In the genomic region with DNA sequence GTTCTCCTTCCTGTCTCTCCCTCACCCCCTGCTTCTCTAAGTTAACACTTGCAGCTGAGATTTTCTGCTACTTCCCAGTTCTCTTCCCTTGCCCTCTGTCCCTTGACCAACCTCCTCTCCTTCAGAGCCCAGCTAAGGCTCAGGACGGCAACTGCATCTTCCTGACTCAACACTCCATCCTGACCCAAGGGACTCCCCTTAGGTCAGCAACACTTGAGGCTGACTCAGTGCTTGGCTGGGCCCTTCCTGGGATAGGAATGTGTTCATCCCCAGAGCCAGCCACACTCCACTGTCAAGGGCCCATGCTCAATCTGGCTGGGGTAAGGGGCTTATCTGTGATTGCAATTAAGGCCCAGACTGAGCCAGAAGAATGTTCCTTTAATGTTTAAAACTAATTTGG, we compare ENCODE assay signal across 8 cellular contexts. TPM values are rescaled to one million over a fixed set of nuclear protein-coding genes. Genes with fewer than 3 reads are reported as not detected.
DNase-seq lines count a peak whose midpoint lies in the region; ATAC-seq and TF ChIP-seq lines count a peak whose summit lies in the region.

No MANE protein-coding gene starts in this region.

- H2AFZ ChIP-seq in OCI-LY7 (ENCODE audit: low read length) (no peak overlapping the region), GM23338 (no peak overlapping the region)

- DNase-seq in CD8-positive, alpha-beta T cell, result no peak
- DNase-seq in RWPE2 (ENCODE audit: low spot score) (no peak), fibroblast of gingiva (ENCODE audit: low read depth) (peak; percentile 86), posterior vena cava (ENCODE audit: low spot score) (peak; percentile 90), DMS114 treated with DMSO at 0.1 percent for 48 hours (lab: John Stamatoyannopoulos, UW; ENCODE audit: unreplicated experiment) (no peak), OCI-LY7 (ENCODE audit: low spot score) (no peak), GM23338 (ENCODE audit: low spot score) (no peak)
- DNase-seq in stimulated activated CD4-positive, alpha-beta T cell treated with anti-CD3 and anti-CD28 coated beads, Interleukin-12 subunit alpha, Interleukin-12 subunit beta, amount 100 ng/mL, for 4 hours, result no peak

- intact Hi-C loops in CD8-positive, alpha-beta T cell (cut with DNase I, micrococcal nuclease), result no loop called here
- intact Hi-C loops in posterior vena cava (cut with DNase I), result no loop called here
- intact Hi-C loops in OCI-LY7 (cut with micrococcal nuclease; ENCODE audit: unreplicated experiment), result no loop called here

- POLR2A ChIA-PET in CD8-positive, alpha-beta T cell (lab: Charles Lee), result interaction anchor here (0.6 kb wide), 1 partner anchor 281 kb away, joined by 4 read pairs; no protein-coding TSS in a partner anchor
- POLR2A ChIA-PET in OCI-LY7 (lab: Charles Lee), result interaction anchor here (0.5 to 0.9 kb wide), 2 partner anchors 56 to 659 kb away, joined by 3 to 5 read pairs; no protein-coding TSS in a partner anchor

- no TSS peak for BruUV-seq in OCI-LY7 (replicated peaks; lab: Mats Ljungman, UMichigan)

- H3K27me3 Mint-ChIP-seq in CD8-positive, alpha-beta T cell (ENCODE audit: low read depth), result no peaks in the 10 kb centered on the region
- peaks cover 21% of the 10 kb centered on the region for H3K27me3 Mint-ChIP-seq in GM23338 (ENCODE audit: insufficient read depth, low read depth, poor library complexity)

- H3K9me2 ChIP-seq in OCI-LY7 (ENCODE audit: insufficient read depth, low read length), result no peaks in the 10 kb centered on the region
- no peaks in the 10 kb centered on the region for H3K9me2 ChIP-seq in GM23338 (ENCODE audit: insufficient read depth)

- H4K20me1 ChIP-seq in OCI-LY7 (ENCODE audit: insufficient read depth, low read length), result no peaks in the 10 kb centered on the region
- H4K20me1 ChIP-seq in GM23338 (replicated peaks; ENCODE audit: insufficient read depth), result no peaks in the 10 kb centered on the region; the same call in 1 of the 2 replicates

- CTCF ChIA-PET in CD8-positive, alpha-beta T cell (lab: Charles Lee), result interaction anchor here (3.9 kb wide), 1 partner anchor 37 kb away, joined by 19 read pairs; no protein-coding TSS in a partner anchor
- CTCF ChIA-PET in OCI-LY7 (lab: Charles Lee; ENCODE audit: unreplicated experiment), result no interaction called here

- H3K36me3 ChIP-seq in CD8-positive, alpha-beta T cell (ENCODE audit: insufficient read depth, low read length), result peaks cover 18% of the 10 kb centered on the region
- H3K36me3 ChIP-seq in RWPE2 (ENCODE audit: low read depth) (peaks cover 29% of the 10 kb centered on the region), OCI-LY7 (ENCODE audit: insufficient read depth, low read length) (peaks cover 51% of the 10 kb centered on the region), GM23338 (ENCODE audit: insufficient read depth) (peaks cover 27% of the 10 kb centered on the region)

- H3K27ac ChIP-seq in CD8-positive, alpha-beta T cell (ENCODE audit: low read depth, low read length), result no peak overlapping the region
- H3K27ac ChIP-seq in RWPE2 (ENCODE audit: poor library complexity, severe bottlenecking) (no peak overlapping the region), OCI-LY7 (ENCODE audit: low read depth, low read length, poor library complexity, severe bottlenecking) (no peak overlapping the region), GM23338 (ENCODE audit: low read depth) (no peak overlapping the region)

- peak overlapping the region; percentile 55 for H3K27ac Mint-ChIP-seq in CD8-positive, alpha-beta T cell
- H3K27ac Mint-ChIP-seq in GM23338, result no peak overlapping the region

- no peaks in the 10 kb centered on the region for H3K9me3 Mint-ChIP-seq in CD8-positive, alpha-beta T cell
- no peaks in the 10 kb centered on the region; the same call in 2 of the 3 replicates for H3K9me3 Mint-ChIP-seq in GM23338

- no peak overlapping the region for H3K4me2 ChIP-seq in OCI-LY7 (ENCODE audit: low read length)
- no peak overlapping the region for H3K4me2 ChIP-seq in GM23338

- H3K36me3 Mint-ChIP-seq in CD8-positive, alpha-beta T cell, result peaks cover 63% of the 10 kb centered on the region
- H3K36me3 Mint-ChIP-seq in GM23338 (ENCODE audit: low read depth), result peaks cover 49% of the 10 kb centered on the region

- no peaks in the 10 kb centered on the region for H3F3A ChIP-seq in GM23338 (replicated peaks; ENCODE audit: low read depth)

- no peaks in the 10 kb centered on the region for H3K27me3 ChIP-seq in CD8-positive, alpha-beta T cell (ENCODE audit: insufficient read depth, low read length)
- H3K27me3 ChIP-seq in RWPE2 (ENCODE audit: insufficient read depth, poor library complexity, severe bottlenecking) (no peaks in the 10 kb centered on the region), GM23338 (ENCODE audit: insufficient read depth) (no peaks in the 10 kb centered on the region)

- no peak overlapping the region for H3K4me3 ChIP-seq in CD8-positive, alpha-beta T cell (ENCODE audit: low read depth, low read length)
- H3K4me3 ChIP-seq in RWPE2 (ENCODE audit: severe bottlenecking), result no peak overlapping the region
- no peak overlapping the region for H3K4me3 ChIP-seq in OCI-LY7 (ENCODE audit: low read depth, low read length, poor library complexity, severe bottlenecking)
- no peak overlapping the region for H3K4me3 ChIP-seq in GM23338

- TF ChIP-seq CTCF in CD8-positive, alpha-beta T cell (IDR thresholded peaks at IDR 0.05), result no peak
- TF ChIP-seq CTCF in RWPE2 (IDR thresholded peaks at IDR 0.05; ENCODE audit: poor library complexity, severe bottlenecking) (no peak), OCI-LY7 (conservative IDR thresholded peaks at IDR 0.05; ENCODE audit: low read length) (no peak), GM23338 (conservative IDR thresholded peaks at IDR 0.05; ENCODE audit: low read depth in 2 of 2) (no peak)

- no peaks in the 10 kb centered on the region for H3K9me3 ChIP-seq in CD8-positive, alpha-beta T cell (ENCODE audit: low read length)
- H3K9me3 ChIP-seq in RWPE2 (ENCODE audit: severe bottlenecking), result no peaks in the 10 kb centered on the region
- no peaks in the 10 kb centered on the region for H3K9me3 ChIP-seq in OCI-LY7 (ENCODE audit: low read length)

- H3K4me1 ChIP-seq in CD8-positive, alpha-beta T cell (ENCODE audit: insufficient read depth, low read length), result peaks cover 38% of the 10 kb centered on the region
- H3K4me1 ChIP-seq in RWPE2 (ENCODE audit: insufficient read depth, poor library complexity, severe bottlenecking) (peaks cover 8% of the 10 kb centered on the region), OCI-LY7 (ENCODE audit: insufficient read depth, low read length, poor library complexity, severe bottlenecking) (no peaks in the 10 kb centered on the region), GM23338 (ENCODE audit: insufficient read depth) (no peaks in the 10 kb centered on the region; the same call in 1 of the 2 replicates)

- no peaks in the 10 kb centered on the region for H3K79me2 ChIP-seq in OCI-LY7 (ENCODE audit: insufficient read depth, low read depth, low read length)
- no peaks in the 10 kb centered on the region for H3K79me2 ChIP-seq in GM23338 (replicated peaks; ENCODE audit: insufficient read depth)

- peaks cover 52% of the 10 kb centered on the region for H3K4me1 Mint-ChIP-seq in CD8-positive, alpha-beta T cell (ENCODE audit: low read depth)
- peaks cover 12% of the 10 kb centered on the region for H3K4me1 Mint-ChIP-seq in GM23338

- peak overlapping the region; percentile 23 for H3K4me3 Mint-ChIP-seq in CD8-positive, alpha-beta T cell
- no peak overlapping the region for H3K4me3 Mint-ChIP-seq in GM23338

- no peak for ATAC-seq in CD8-positive, alpha-beta T cell
- ATAC-seq in RWPE2 (ENCODE audit: low read depth) (peak; percentile 62), GM23338 (no peak)

TF ChIP-seq in GM23338, 12 proteins besides CTCF, POLR2A, EP300 and RAD21:
- TF ChIP-seq ETS1 (IDR thresholded peaks at IDR 0.05) (no peak), EZH2 (IDR thresholded peaks at IDR 0.05; ENCODE audit: low read depth, unreplicated experiment) (no peak)
TF ChIP-seq in GM23338: peak in this region for 0.

RNA-seq across cellular contexts. Expression of gene CALHM2, which starts 3.4 kb away (rescaled TPM):
- 1 to 10 TPM; 1.6 to 1.7 TPM for total RNA-seq in CD8-positive, alpha-beta T cell
- total RNA-seq in posterior vena cava, result 10 to 100 TPM; 49.8 to 59.4 TPM
- total RNA-seq in OCI-LY7 (2014; rRNA removed; shearing (Covaris generic)), result not detected in 2 replicates
- total RNA-seq in OCI-LY7 (2022), result not detected in 2 replicates
- total RNA-seq in GM23338 (2014; rRNA removed; shearing (Covaris generic)), result 2.1 and 2.7 TPM in 2 replicates
- polyA plus RNA-seq in GM23338 (2016; fragmentation: Nextera tagmentation; extraction: Ambion mirVana), result 2.1 and 2.2 TPM in 2 replicates

RNA-seq across cellular contexts. Expression of gene CALHM1, which starts 9.9 kb away (rescaled TPM):
- not detected for total RNA-seq in CD8-positive, alpha-beta T cell
- total RNA-seq in posterior vena cava (not detected), OCI-LY7 (2022) (0.13 and 0.18 TPM in 2 replicates)
- total RNA-seq in OCI-LY7 (2014; rRNA removed; shearing (Covaris generic)), result not detected in 2 replicates
- 0.93 TPM in 1 of 2 replicates, not detected in the other for total RNA-seq in GM23338 (2014; rRNA removed; shearing (Covaris generic))
- polyA plus RNA-seq in GM23338 (2016; fragmentation: Nextera tagmentation; extraction: Ambion mirVana), result 0.11 and 0.16 TPM in 2 replicates

RNA-seq across cellular contexts. Expression of gene CALHM3, which starts 30.3 kb away (rescaled TPM):
- not detected for total RNA-seq in CD8-positive, alpha-beta T cell
- not detected for total RNA-seq in posterior vena cava
- total RNA-seq in OCI-LY7 (2014; rRNA removed; shearing (Covaris generic)), result 0.26 TPM in 1 of 2 replicates, not detected in the other
- total RNA-seq in OCI-LY7 (2022), result not detected in 2 replicates
- 0.14 TPM in 1 of 2 replicates, not detected in the other for total RNA-seq in GM23338 (2014; rRNA removed; shearing (Covaris generic))
- polyA plus RNA-seq in GM23338 (2016; fragmentation: Nextera tagmentation; extraction: Ambion mirVana), result 0.19 TPM in 1 of 2 replicates, not detected in the other

RNA-seq across cellular contexts. Expression of gene NEURL1, which starts 44.8 kb away (rescaled TPM):
- total RNA-seq in CD8-positive, alpha-beta T cell, result under 1 TPM; 0.47 to 0.95 TPM
- total RNA-seq in posterior vena cava (under 1 TPM; 0.37 to 0.48 TPM), OCI-LY7 (2022) (not detected in 2 replicates)
- 0.46 and 0.47 TPM in 2 replicates for total RNA-seq in OCI-LY7 (2014; rRNA removed; shearing (Covaris generic))
- total RNA-seq in GM23338 (2014; rRNA removed; shearing (Covaris generic)), result 1.1 and 3.8 TPM in 2 replicates
- polyA plus RNA-seq in GM23338 (2016; fragmentation: Nextera tagmentation; extraction: Ambion mirVana), result 0.71 and 0.82 TPM in 2 replicates

RNA-seq across cellular contexts. Expression of gene PDCD11, which starts 52.3 kb away (rescaled TPM):
- total RNA-seq in CD8-positive, alpha-beta T cell, result 10 to 100 TPM; 13.7 to 15.0 TPM
- total RNA-seq in posterior vena cava, result 10 to 100 TPM; 18.2 to 22.1 TPM
- 54.5 and 62.9 TPM in 2 replicates for total RNA-seq in OCI-LY7 (2014; rRNA removed; shearing (Covaris generic))
- total RNA-seq in OCI-LY7 (2022), result 64.4 and 68.4 TPM in 2 replicates
- total RNA-seq in GM23338 (2014; rRNA removed; shearing (Covaris generic)), result 67.0 and 82.1 TPM in 2 replicates
- polyA plus RNA-seq in GM23338 (2016; fragmentation: Nextera tagmentation; extraction: Ambion mirVana), result 87.8 and 99.9 TPM in 2 replicates

Comparison
In these comparisons a context has a peak if more than half of its experiments do, and no peak if none do; other contexts are left out.
1. DNase-seq: peak in fibroblast of gingiva (single experiment) and posterior vena cava (single experiment); none in CD8-positive, alpha-beta T cell (0 of 7), RWPE2 (single experiment), DMS114 treated with DMSO at 0.1 percent for 48 hours (single experiment), OCI-LY7 (single experiment), stimulated activated CD4-positive, alpha-beta T cell treated with anti-CD3 and anti-CD28 coated beads, Interleukin-12 subunit alpha, Interleukin-12 subunit beta, amount 100 ng/mL, for 4 hours (single experiment) and GM23338 (single experiment).
2. RNA of gene CALHM2, which starts 3.4 kb away (total RNA-seq): 49.8 to 59.4 TPM in posterior vena cava; 2.1 to 2.7 TPM in GM23338, 1.6 to 1.7 TPM in CD8-positive, alpha-beta T cell and not detected in OCI-LY7; every median in the first group is over 10 times any median in the second.